In the genomic region with DNA sequence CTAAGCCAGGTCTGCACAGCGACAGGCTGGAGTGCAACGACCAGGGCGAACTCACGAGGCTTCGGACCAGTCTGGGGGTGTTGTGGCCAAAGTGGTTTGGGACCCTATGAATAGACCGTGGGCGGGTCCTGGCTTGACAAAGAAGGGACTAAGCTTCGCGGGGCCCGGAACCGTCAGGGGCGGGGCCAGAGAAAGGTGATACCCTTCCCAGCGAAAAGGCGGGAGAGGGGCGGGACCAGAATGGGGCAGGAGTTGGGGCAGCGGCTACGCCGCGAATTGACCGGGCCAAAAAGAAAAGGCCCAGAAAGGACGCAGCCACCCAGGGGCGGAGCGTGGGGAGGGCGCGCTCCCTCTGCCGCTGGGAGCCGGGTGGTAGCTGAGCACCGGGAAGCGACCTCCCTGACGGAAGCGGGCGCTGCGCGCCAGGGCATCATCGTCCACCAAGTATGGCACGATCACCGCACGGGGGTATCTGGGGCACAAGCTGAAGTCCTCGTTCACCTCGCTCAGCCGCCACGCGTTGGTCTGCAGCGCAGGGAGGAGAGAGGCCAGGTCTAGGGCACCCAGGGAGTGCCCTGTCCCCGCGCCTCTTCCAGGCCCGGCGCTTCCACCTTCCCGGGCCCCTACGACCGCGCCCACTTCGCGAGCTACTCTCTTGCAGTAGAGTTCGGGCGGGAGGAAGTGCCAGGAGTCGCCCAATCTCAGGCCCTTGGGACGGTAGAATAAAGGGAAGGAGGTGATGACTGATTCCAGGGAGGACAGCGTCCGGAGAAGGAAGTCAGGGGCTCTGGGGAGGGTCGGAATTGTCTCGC, we compare ENCODE assay signal across 8 cellular contexts. TPM values are rescaled to one million over a fixed set of nuclear protein-coding genes. Genes with fewer than 3 reads are reported as not detected.
A peak's percentile ranks its signal among the peaks of the same experiment; 100 is the strongest.
DNase-seq lines count a peak whose midpoint lies in the region; ATAC-seq and TF ChIP-seq lines count a peak whose summit lies in the region.

No MANE protein-coding gene starts in this region.

- peak overlapping the region; percentile 77 for H3K9ac ChIP-seq in iPS-15b (ENCODE audit: low read depth, low read length)

- H3K27ac ChIP-seq in gastrocnemius medialis, result peak overlapping the region; percentile 59 to 74 (median 71)

- POLR2A ChIA-PET in T-cell (lab: Charles Lee), result interaction anchor here (0.5 to 1.7 kb wide), 11 partner anchors 9 to 154 kb away, joined by 3 to 6 read pairs (median 3); a partner anchor contains a TSS

- H3K9me3 ChIP-seq in iPS-15b (ENCODE audit: control insufficient read depth, insufficient read depth, low read length) (no peaks in the 10 kb centered on the region), gastrocnemius medialis (no peaks in the 10 kb centered on the region)

- ATAC-seq in T-cell (replicated peaks in 1 of 4) (peak; percentile 75 to 86 (median 78)), gastrocnemius medialis (peak; percentile 36 to 45), HG03175 (IDR thresholded peaks at IDR 0.05; ENCODE audit: unreplicated experiment) (no peak)

- H3K4me1 Mint-ChIP-seq in T-cell, result peaks cover 13 to 17% (median 16%) of the 10 kb centered on the region in 3 donors

- intact Hi-C loops in gastrocnemius medialis (cut with DNase I; ENCODE audit: low total_unique reads), result loop anchor here (2.0 to 5.0 kb wide), 4 partner anchors 18 to 168 kb away; a partner anchor contains a TSS

- peak overlapping the region; percentile 71 to 86 for H3K27ac Mint-ChIP-seq in T-cell

- in situ Hi-C loops in T47D (cut with HindIII; ENCODE audit: low pct_unique_long_range_greater_than_20kb, low sequenced_read_pairs), result no loop called here
- in situ Hi-C loops in gastrocnemius medialis (cut with MboI; ENCODE audit: low sequenced_read_pairs in 4 of 4), result no loop called here

- H3K4me3 Mint-ChIP-seq in T-cell, result peak overlapping the region; percentile 84 to 89 (median 87)

- peak in 2 of 5 experiments; percentile 24 to 35 for TF ChIP-seq CTCF in gastrocnemius medialis (IDR thresholded peaks at IDR 0.05 in 4 of 5, conservative IDR thresholded peaks at IDR 0.05 in 1 of 5)

- no peaks in the 10 kb centered on the region for H3K9me3 Mint-ChIP-seq in T-cell

- no peaks in the 10 kb centered on the region for H3K36me3 ChIP-seq in iPS-15b (ENCODE audit: control insufficient read depth, insufficient read depth, low read length)
- H3K36me3 ChIP-seq in gastrocnemius medialis, result no peaks in the 10 kb centered on the region

- peak; percentile 48 to 54 for TF ChIP-seq POLR2A in gastrocnemius medialis (IDR thresholded peaks at IDR 0.05)

- CTCF ChIA-PET in T-cell (lab: Charles Lee), result interaction anchor here (1.0 to 2.2 kb wide), 6 partner anchors 8 to 51 kb away, joined by 4 to 16 read pairs (median 8); a partner anchor contains a TSS

- H3K27me3 ChIP-seq in iPS-15b (ENCODE audit: control insufficient read depth, insufficient read depth, low read length) (no peaks in the 10 kb centered on the region), gastrocnemius medialis (no peaks in the 10 kb centered on the region)

- H3K4me3 ChIP-seq in iPS-15b (ENCODE audit: low read depth, low read length), result peak overlapping the region; percentile 92
- H3K4me3 ChIP-seq in gastrocnemius medialis, result peak overlapping the region; percentile 62 to 74 (median 64)

- DNase-seq in DMS 273 (lab: John Stamatoyannopoulos, UW; ENCODE audit: unreplicated experiment), result peak; percentile 85
- no peak for DNase-seq in DMS 273 treated with DMSO at 0.1 percent for 48 hours (lab: John Stamatoyannopoulos, UW)
- DNase-seq in NCI-H1048 (lab: John Stamatoyannopoulos, UW), result peak; percentile 50
- peak; percentile 30 to 73 (median 58) for DNase-seq in T-cell
- peak; percentile 62 to 80 for DNase-seq in T47D (ENCODE audit: low read depth in 1 of 2, low spot score in 1 of 2)
- peak in 1 of 2 donors; percentile 39 for DNase-seq in gastrocnemius medialis

- no peaks in the 10 kb centered on the region for H3K36me3 Mint-ChIP-seq in T-cell

- H3K4me1 ChIP-seq in iPS-15b (ENCODE audit: control insufficient read depth, insufficient read depth, low read length), result no peaks in the 10 kb centered on the region
- H3K4me1 ChIP-seq in gastrocnemius medialis, result peaks cover 10 to 13% of the 10 kb centered on the region in 2 donors

- H3K27me3 Mint-ChIP-seq in T-cell, result no peaks in the 10 kb centered on the region

RNA-seq across cellular contexts. Expression of a gene that starts 6.7 kb away (rescaled TPM):
- total RNA-seq in T-cell (1 to 10 TPM in 1 of 5 donors, under 1 TPM in 4; 0.65 to 1.0 (median 0.95) TPM), gastrocnemius medialis (1 to 10 TPM; 1.1 to 2.9 (median 2.3) TPM)

RNA-seq across cellular contexts. Expression of a gene that starts 10.7 kb away (rescaled TPM):
- total RNA-seq in T-cell, result 100 to 1,000 TPM; 341 to 489 (median 428) TPM
- 1 to 10 TPM in 1 of 4 donors, under 1 TPM in 1, not detected in 2; 0.66 to 1.6 TPM for total RNA-seq in gastrocnemius medialis

RNA-seq across cellular contexts. Expression of a gene that starts 18.1 kb away (rescaled TPM):
- total RNA-seq in T-cell (100 to 1,000 TPM in 2 of 5 donors, 10 to 100 TPM in 3; 94.9 to 117 (median 98.4) TPM), gastrocnemius medialis (100 to 1,000 TPM; 211 to 294 (median 245) TPM)

RNA-seq across cellular contexts. Expression of a gene that starts 18.2 kb away (rescaled TPM):
- 10 to 100 TPM; 14.0 to 29.6 (median 26.0) TPM for total RNA-seq in T-cell
- total RNA-seq in gastrocnemius medialis, result 1 to 10 TPM; 1.6 to 4.6 (median 4.4) TPM

RNA-seq across cellular contexts. Expression of a gene that starts 31.5 kb away (rescaled TPM):
- total RNA-seq in T-cell (under 1 TPM in 1 of 5 donors, not detected in 4; 0.18 TPM), gastrocnemius medialis (not detected)

Comparison
In these comparisons a context has a peak if more than half of its experiments do, and no peak if none do; other contexts are left out.
1. RNA of a gene that starts 10.7 kb away (total RNA-seq): 341 to 489 TPM in T-cell; 0.66 to 1.6 TPM in gastrocnemius medialis; every median in the first group is over 100 times any median in the second.